In the genomic region with DNA sequence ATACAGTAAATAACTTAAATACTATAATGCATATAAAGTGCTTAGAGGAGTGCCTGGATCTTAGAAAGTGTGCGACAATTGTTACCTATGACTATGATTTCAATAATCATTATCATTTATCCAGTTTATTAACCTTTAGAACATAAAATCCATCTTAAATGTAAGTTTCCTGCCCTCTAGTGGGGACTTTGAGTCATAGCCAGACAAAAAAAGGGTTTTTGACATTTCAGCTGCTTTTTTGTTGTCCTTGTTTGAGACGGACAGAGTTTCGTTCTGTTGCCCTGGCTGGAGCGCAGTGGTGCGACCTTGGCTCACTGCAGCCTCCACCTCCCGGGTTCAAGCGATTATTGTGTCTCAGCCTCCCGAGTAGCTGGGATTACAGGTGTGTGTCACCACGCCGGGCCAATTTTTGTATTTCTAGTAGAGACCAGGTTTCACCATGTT, we compare ENCODE assay signal across 10 cellular contexts. TPM values are rescaled to one million over a fixed set of nuclear protein-coding genes. Genes with fewer than 3 reads are reported as not detected.
DNase-seq lines count a peak whose midpoint lies in the region; ATAC-seq and TF ChIP-seq lines count a peak whose summit lies in the region.
"Had no signal": no experiment of that assay in that cellular context is flagged by ENCODE, and none has a peak within 500 bp of the region (broad histone marks: within the 10 kb centered on the region; RNA-seq: fewer than 3 reads in every experiment).

No MANE protein-coding gene starts in this region.

- POLR2A ChIA-PET in RWPE1 (lab: Yijun Ruan, JAX; ENCODE audit: low non-redundant PET), result no interaction called here

- H3K4me1 Mint-ChIP-seq in stimulated activated memory B cell treated with anti-CD40 and anti-IgM and Interleukin-4, amounts not matched to agents 10 μg/mL and 1 μg/mL and 100 μg/mL, for 72 hours, result peaks cover 9% of the 10 kb centered on the region

- no peaks in the 10 kb centered on the region for H3K36me3 ChIP-seq in gastrocnemius medialis

- no peaks in the 10 kb centered on the region for H3K27me3 ChIP-seq in gastrocnemius medialis

- no peak overlapping the region for H3K27ac Mint-ChIP-seq in stimulated activated memory B cell treated with anti-CD40 and anti-IgM and Interleukin-4, amounts not matched to agents 10 μg/mL and 1 μg/mL and 100 μg/mL, for 72 hours
- H3K27ac Mint-ChIP-seq: naive thymus-derived CD8-positive, alpha-beta T cell had no signal

- no peak for ATAC-seq in gastrocnemius medialis
- no peak for ATAC-seq in stimulated activated memory B cell treated with anti-CD40 and anti-IgM and Interleukin-4, amounts not matched to agents 10 μg/mL and 1 μg/mL and 100 μg/mL, for 72 hours
- no peak for ATAC-seq in GM21423 (IDR thresholded peaks at IDR 0.05; ENCODE audit: unreplicated experiment)
- ATAC-seq: naive thymus-derived CD8-positive, alpha-beta T cell had no signal

- TF ChIP-seq CTCF in RWPE1 (conservative IDR thresholded peaks at IDR 0.05; ENCODE audit: low read depth) (peak; percentile 95), gastrocnemius medialis (IDR thresholded peaks at IDR 0.05 in 4 of 5, conservative IDR thresholded peaks at IDR 0.05 in 1 of 5) (peak; percentile 42 to 78 (median 66))

- no peak overlapping the region for H3K27ac ChIP-seq in RWPE1
- no peak overlapping the region for H3K27ac ChIP-seq in gastrocnemius medialis

- no peak overlapping the region for H3K4me3 ChIP-seq in gastrocnemius medialis

- H3K4me3 Mint-ChIP-seq in stimulated activated memory B cell treated with anti-CD40 and anti-IgM and Interleukin-4, amounts not matched to agents 10 μg/mL and 1 μg/mL and 100 μg/mL, for 72 hours, result no peak overlapping the region
- H3K4me3 Mint-ChIP-seq: naive thymus-derived CD8-positive, alpha-beta T cell had no signal

- DNase-seq in DMS 273 (lab: John Stamatoyannopoulos, UW; ENCODE audit: unreplicated experiment), result peak; percentile 54
- DNase-seq in HS-5 (ENCODE audit: low read depth), result peak; percentile 31
- DNase-seq in RWPE1 (ENCODE audit: low spot score), result peak; percentile 51
- DNase-seq in fibroblast of peridontal ligament (ENCODE audit: extremely low read depth), result peak; percentile 80
- DNase-seq in gastrocnemius medialis, result no peak
- no peak for DNase-seq in islet precursor cell

- H3K9me3 Mint-ChIP-seq in stimulated activated memory B cell treated with anti-CD40 and anti-IgM and Interleukin-4, amounts not matched to agents 10 μg/mL and 1 μg/mL and 100 μg/mL, for 72 hours, result no peaks in the 10 kb centered on the region
- H3K9me3 Mint-ChIP-seq: naive thymus-derived CD8-positive, alpha-beta T cell had no signal

- in situ Hi-C loops in gastrocnemius medialis (cut with MboI; ENCODE audit: low sequenced_read_pairs in 4 of 4), result loop anchor here in 2 of 4 donors (10.0 to 25.0 kb wide), 3 partner anchors 313 to 630 kb away; no protein-coding TSS in a partner anchor

- intact Hi-C loops in gastrocnemius medialis (cut with DNase I; ENCODE audit: low total_unique reads), result loop anchor here (5.0 kb wide), 2 partner anchors 315 to 645 kb away; no protein-coding TSS in a partner anchor

- H3K9me3 ChIP-seq in gastrocnemius medialis, result no peaks in the 10 kb centered on the region

- no peaks in the 10 kb centered on the region for H3K4me1 ChIP-seq in gastrocnemius medialis

- CTCF ChIA-PET in RWPE1 (lab: Yijun Ruan, JAX), result interaction anchor here (0.5 to 1.8 kb wide), 22 partner anchors 8 to 1923 kb away, joined by 3 to 10 read pairs (median 3); no protein-coding TSS in a partner anchor

- no peaks in the 10 kb centered on the region for H3K27me3 Mint-ChIP-seq in stimulated activated memory B cell treated with anti-CD40 and anti-IgM and Interleukin-4, amounts not matched to agents 10 μg/mL and 1 μg/mL and 100 μg/mL, for 72 hours

- H3K36me3 Mint-ChIP-seq in stimulated activated memory B cell treated with anti-CD40 and anti-IgM and Interleukin-4, amounts not matched to agents 10 μg/mL and 1 μg/mL and 100 μg/mL, for 72 hours, result no peaks in the 10 kb centered on the region

- TF ChIP-seq POLR2A in gastrocnemius medialis (IDR thresholded peaks at IDR 0.05), result no peak

RNA-seq across cellular contexts. Expression of a gene that starts 9.7 kb away (rescaled TPM):
- not detected for total RNA-seq in gastrocnemius medialis
- total RNA-seq: naive thymus-derived CD8-positive, alpha-beta T cell; T-helper 1 cell treated with Interleukin-12 subunit alpha and Interleukin-12 subunit beta and Interleukin-4 antibody, amounts not matched to agents 30 ng/mL and 1 ng/mL, for 36 hours had no signal

RNA-seq across cellular contexts. Expression of a gene that starts 38.6 kb away (rescaled TPM):
- 100 to 1,000 TPM in 1 of 4 donors, 10 to 100 TPM in 3; 44.9 to 130 (median 58.5) TPM for total RNA-seq in gastrocnemius medialis

Comparison
In these comparisons a context has a peak if more than half of its experiments do, and no peak if none do; other contexts are left out.
1. DNase-seq: peak in DMS 273 (single experiment), HS-5 (single experiment), RWPE1 (single experiment) and fibroblast of peridontal ligament (single experiment); none in gastrocnemius medialis (0 of 2) and islet precursor cell (single experiment).